Comparison of ENCODE assay signal across 22 cellular contexts in genomic region chr6:128863983-128864382, GRCh38. TPM values are rescaled to one million over a fixed set of nuclear protein-coding genes. Genes with fewer than 3 reads are reported as not detected.
A peak's percentile ranks its signal among the peaks of the same experiment; 100 is the strongest.
DNase-seq lines count a peak whose midpoint lies in the region; ATAC-seq, FAIRE-seq and TF ChIP-seq lines count a peak whose summit lies in the region.
"Had no signal": no experiment of that assay in that cellular context is flagged by ENCODE, and none has a peak within 500 bp of the region (broad histone marks: within the 10 kb centered on the region; RNA-seq: fewer than 3 reads in every experiment).

No MANE protein-coding gene starts in this region.

- H2AFZ ChIP-seq in HepG2 (ENCODE audit: low read length) (no peak overlapping the region), IMR-90 (replicated peaks; ENCODE audit: low read length, poor library complexity) (no peak overlapping the region), neural progenitor cell (replicated peaks) (peak overlapping the region; percentile 48)

- H2AK9ac ChIP-seq in IMR-90 (replicated peaks; ENCODE audit: low read depth, low read length, poor library complexity) = no peak overlapping the region

- H3K4me2 ChIP-seq in HepG2 (ENCODE audit: low read depth, low read length) = no peak overlapping the region
- no peak overlapping the region for H3K4me2 ChIP-seq in IMR-90 (ENCODE audit: low read depth, low read length)
- no peak overlapping the region for H3K4me2 ChIP-seq in neural progenitor cell
- H3K4me2 ChIP-seq: BLaER1 treated with 17β-estradiol and CSF1 and Interleukin-3, amounts not matched to agents 10 nM and 100 nM had no signal

- no peak overlapping the region for H4K5ac ChIP-seq in IMR-90 (ENCODE audit: low read depth, low read length)

- no peak overlapping the region for H2BK15ac ChIP-seq in IMR-90 (ENCODE audit: low read depth, low read length)

- TF ChIP-seq POLR2A in HepG2 (IDR thresholded peaks at IDR 0.05; ENCODE audit: insufficient read depth in 1 of 2, low read depth in 2 of 2, low read length in 2 of 2) (no peak), right lobe of liver (IDR thresholded peaks at IDR 0.05) (no peak), IMR-90 (IDR thresholded peaks at IDR 0.05; ENCODE audit: low read depth, low read length) (no peak)

- CTCF ChIA-PET in HepG2 (lab: Yijun Ruan, JAX; ENCODE audit: low intra/inter-chr PET ratio, low total read pairs) (no interaction called here), IMR-90 (lab: Yijun Ruan, JAX) (no interaction called here)

- DNase-seq in HepG2 (ENCODE audit: low spot score) (no peak), right lobe of liver (no peak), IMR-90 (no peak), neural progenitor cell (ENCODE audit: low spot score) (no peak), NCI-H526 (lab: John Stamatoyannopoulos, UW) (no peak)
- DNase-seq: 8988T; AML-193; Caco-2; Calu3; CD4-positive, alpha-beta T cell; CD8-positive, alpha-beta T cell; DMS79 treated with DMSO at 0.1 percent for 48 hours; GF-D8 had no signal

- BruUV-seq in HepG2 (replicated peaks; lab: Mats Ljungman, UMichigan) (no TSS peak), IMR-90 (replicated peaks; lab: Mats Ljungman, UMichigan) (no TSS peak)

- H3K36me3 ChIP-seq in HepG2 (replicated peaks in 1 of 2; ENCODE audit: control insufficient read depth in 1 of 2, insufficient read depth in 2 of 2, low read length in 2 of 2) (no peaks in the 10 kb centered on the region), right lobe of liver (no peaks in the 10 kb centered on the region), IMR-90 (ENCODE audit: control insufficient read depth, insufficient read depth, low read length) (no peaks in the 10 kb centered on the region), neural progenitor cell (peaks cover 3% of the 10 kb centered on the region)
- H3K36me3 ChIP-seq: BLaER1 treated with 17β-estradiol and CSF1 and Interleukin-3, amounts not matched to agents 10 nM and 100 nM had no signal

- no peak overlapping the region for H4K8ac ChIP-seq in IMR-90 (ENCODE audit: low read depth in 2 of 2, low read length in 2 of 2)

- H2BK120ac ChIP-seq in IMR-90 (ENCODE audit: low read depth, low read length) = no peak overlapping the region

- POLR2A ChIA-PET in HepG2 (lab: Yijun Ruan, JAX) (no interaction called here), IMR-90 (lab: Charles Lee; ENCODE audit: unreplicated experiment) (no interaction called here)

- no peak for FAIRE-seq in HepG2 (lab: Jason Lieb, UNC)
- FAIRE-seq: A204.1, D721Med, G401.6, GM12891 had no signal

- TF ChIP-seq CTCF in HepG2 (CRISPR knock-in tag; IDR thresholded peaks at IDR 0.05) = no peak
- TF ChIP-seq CTCF in right lobe of liver (IDR thresholded peaks at IDR 0.05) = no peak
- no peak for TF ChIP-seq CTCF in IMR-90 (conservative IDR thresholded peaks at IDR 0.05; ENCODE audit: low read depth, low read length)
- TF ChIP-seq CTCF in neural progenitor cell (IDR thresholded peaks at IDR 0.05) = no peak

- no peak overlapping the region for H3K14ac ChIP-seq in IMR-90 (replicated peaks; ENCODE audit: low read depth, low read length)

- H3K4me1 ChIP-seq in HepG2 (ENCODE audit: insufficient read depth, low read length) (no peaks in the 10 kb centered on the region), right lobe of liver (no peaks in the 10 kb centered on the region), IMR-90 (ENCODE audit: control insufficient read depth, insufficient read depth, low read length) (no peaks in the 10 kb centered on the region), neural progenitor cell (no peaks in the 10 kb centered on the region)
- H3K4me1 ChIP-seq: BLaER1 treated with 17β-estradiol and CSF1 and Interleukin-3, amounts not matched to agents 10 nM and 100 nM; Caco-2 had no signal

- H3K4me3 ChIP-seq in HepG2 (replicated peaks in 1 of 3; ENCODE audit: insufficient read depth in 1 of 3, low read depth in 2 of 3, low read length in 3 of 3) (no peak overlapping the region), right lobe of liver (no peak overlapping the region), IMR-90 (ENCODE audit: insufficient read depth, low read depth, low read length) (no peak overlapping the region), neural progenitor cell (no peak overlapping the region)
- H3K4me3 ChIP-seq: BLaER1 treated with 17β-estradiol and CSF1 and Interleukin-3, amounts not matched to agents 10 nM and 100 nM had no signal

- peaks cover 4% of the 10 kb centered on the region for H3K27me3 Mint-ChIP-seq in neural progenitor cell (ENCODE audit: insufficient read depth, low read depth)
- H3K27me3 Mint-ChIP-seq: B cell had no signal

- H4K20me1 ChIP-seq in HepG2 (ENCODE audit: insufficient read depth, low read length) (no peaks in the 10 kb centered on the region), IMR-90 (ENCODE audit: insufficient read depth, low read length) (no peaks in the 10 kb centered on the region), neural progenitor cell (ENCODE audit: low read depth) (no peaks in the 10 kb centered on the region)
- H4K20me1 ChIP-seq: BLaER1 treated with 17β-estradiol and CSF1 and Interleukin-3, amounts not matched to agents 10 nM and 100 nM had no signal

- H3K79me2 ChIP-seq in HepG2 (ENCODE audit: insufficient read depth, low read length) (no peaks in the 10 kb centered on the region), neural progenitor cell (ENCODE audit: low read depth) (no peaks in the 10 kb centered on the region)

- H3K27me3 ChIP-seq in HepG2 (ENCODE audit: control insufficient read depth in 1 of 2, insufficient read depth in 2 of 2, low read length in 2 of 2) = no peaks in the 10 kb centered on the region
- no peaks in the 10 kb centered on the region for H3K27me3 ChIP-seq in right lobe of liver
- no peaks in the 10 kb centered on the region for H3K27me3 ChIP-seq in IMR-90 (ENCODE audit: control insufficient read depth, insufficient read depth, low read length)
- H3K27me3 ChIP-seq in neural progenitor cell = no peaks in the 10 kb centered on the region
- H3K27me3 ChIP-seq: BLaER1 treated with 17β-estradiol and CSF1 and Interleukin-3, amounts not matched to agents 10 nM and 100 nM had no signal

- H4K91ac ChIP-seq in IMR-90 (ENCODE audit: insufficient read depth, low read depth, low read length) = no peak overlapping the region

- H3K9ac ChIP-seq in HepG2 (ENCODE audit: insufficient read depth, low read depth, low read length) = no peak overlapping the region
- no peak overlapping the region for H3K9ac ChIP-seq in IMR-90 (ENCODE audit: low read depth, low read length)
- no peak overlapping the region for H3K9ac ChIP-seq in neural progenitor cell
- H3K9ac ChIP-seq: BLaER1 treated with 17β-estradiol and CSF1 and Interleukin-3, amounts not matched to agents 10 nM and 100 nM had no signal

- no peaks in the 10 kb centered on the region for H3K9me1 ChIP-seq in IMR-90 (ENCODE audit: insufficient read depth, low read length)

- no peak for TF ChIP-seq EP300 in HepG2 (IDR thresholded peaks at IDR 0.05; ENCODE audit: low read depth in 2 of 2, low read length in 2 of 2)
- no peak for TF ChIP-seq EP300 in HepG2 (CRISPR knock-in tag; IDR thresholded peaks at IDR 0.05; ENCODE audit: borderline replicate concordance)

- no peak overlapping the region for H3K4ac ChIP-seq in IMR-90 (ENCODE audit: low read depth, low read length)

- H3K36me3 Mint-ChIP-seq in neural progenitor cell = no peaks in the 10 kb centered on the region
- H3K36me3 Mint-ChIP-seq: CD8-positive, alpha-beta T cell had no signal

- no peak overlapping the region for H3K4me3 Mint-ChIP-seq in neural progenitor cell
- H3K4me3 Mint-ChIP-seq: B cell; CD4-positive, alpha-beta T cell; CD8-positive, alpha-beta T cell had no signal

- H3K56ac ChIP-seq in IMR-90 (ENCODE audit: extremely low read depth, insufficient read depth, low read length) = no peak overlapping the region

- peaks cover 20% of the 10 kb centered on the region for H3K9me3 Mint-ChIP-seq in neural progenitor cell
- H3K9me3 Mint-ChIP-seq: CD4-positive, alpha-beta T cell had no signal

- no peak overlapping the region for H2BK5ac ChIP-seq in IMR-90 (ENCODE audit: low read depth, low read length, poor library complexity, severe bottlenecking)

- no peaks in the 10 kb centered on the region for H3K79me1 ChIP-seq in IMR-90 (ENCODE audit: low read depth in 1 of 2, low read length in 2 of 2)

- H2AK5ac ChIP-seq in IMR-90 (ENCODE audit: low read depth, low read length) = no peak overlapping the region

- no peaks in the 10 kb centered on the region for H3K4me1 Mint-ChIP-seq in neural progenitor cell
- H3K4me1 Mint-ChIP-seq: B cell had no signal

- ATAC-seq in HepG2 (no peak), right lobe of liver (no peak), IMR-90 (ENCODE audit: low read depth) (no peak), HG03097 (IDR thresholded peaks at IDR 0.05; ENCODE audit: low FRiP score, unreplicated experiment) (no peak), GM18519 (IDR thresholded peaks at IDR 0.05; ENCODE audit: low FRiP score, unreplicated experiment) (no peak)
- ATAC-seq: CD8-positive, alpha-beta T cell had no signal

- dilution Hi-C loops in IMR-90 (cut with HindIII; ENCODE audit: low sequenced_read_pairs, unreplicated experiment) = no loop called here

- H3K27ac Mint-ChIP-seq in neural progenitor cell = no peak overlapping the region
- H3K27ac Mint-ChIP-seq: B cell; CD4-positive, alpha-beta T cell; CD8-positive, alpha-beta T cell had no signal

- in situ Hi-C loops in HepG2 (cut with HindIII; ENCODE audit: extremely low pct_ligation_motif_present, low pct_unique_long_range_greater_than_20kb) (no loop called here), IMR-90 (cut with MboI; ENCODE audit: low sequenced_read_pairs) (no loop called here)

- no peak overlapping the region for H2BK20ac ChIP-seq in IMR-90 (ENCODE audit: low read depth, low read length)

- intact Hi-C loops in HepG2 (cut with micrococcal nuclease; ENCODE audit: unreplicated experiment) (no loop called here), right lobe of liver (cut with DNase I) (no loop called here), IMR-90 (cut with micrococcal nuclease) (no loop called here)

- no peak overlapping the region for H3K18ac ChIP-seq in IMR-90 (ENCODE audit: low read depth, low read length)

- no peak overlapping the region for H3K23ac ChIP-seq in IMR-90 (ENCODE audit: low read depth, low read length)

- TF ChIP-seq RAD21 in HepG2 (CRISPR knock-in tag; IDR thresholded peaks at IDR 0.05) = no peak
- TF ChIP-seq RAD21 in IMR-90 (IDR thresholded peaks at IDR 0.05; ENCODE audit: low read length) = no peak

- H3K9me3 ChIP-seq in HepG2 (ENCODE audit: low read length) = no peaks in the 10 kb centered on the region
- H3K9me3 ChIP-seq in right lobe of liver = no peaks in the 10 kb centered on the region
- H3K9me3 ChIP-seq in IMR-90 (ENCODE audit: control insufficient read depth, insufficient read depth, low read length) = no peaks in the 10 kb centered on the region
- H3K9me3 ChIP-seq in neural progenitor cell (ENCODE audit: low read depth) = no peaks in the 10 kb centered on the region

- no peak overlapping the region for H3K27ac ChIP-seq in HepG2 (ENCODE audit: extremely low read length, insufficient read depth, low read length)
- H3K27ac ChIP-seq in right lobe of liver = no peak overlapping the region
- no peak overlapping the region for H3K27ac ChIP-seq in IMR-90 (ENCODE audit: insufficient read depth, low read length)
- no peak overlapping the region for H3K27ac ChIP-seq in neural progenitor cell
- H3K27ac ChIP-seq: BLaER1 treated with 17β-estradiol and CSF1 and Interleukin-3, amounts not matched to agents 10 nM and 100 nM; C4-2B had no signal

- no peaks in the 10 kb centered on the region for H3F3A ChIP-seq in neural progenitor cell (ENCODE audit: low read depth)

RNA-seq across cellular contexts. Expression of gene LAMA2, which starts 19.0 kb away (rescaled TPM):
- 0.11 and 0.91 TPM in 2 replicates for total RNA-seq in HepG2 (2016; rRNA removed; fragmentation: Illumina TruSeq; extraction: Trizol)
- total RNA-seq in HepG2 (2016; cell fraction: cytosol; rRNA removed; fragmentation: Illumina TruSeq; extraction: Trizol; ENCODE audit: low read depth) = not detected in 2 replicates
- 0.11 and 0.18 TPM in 2 replicates for total RNA-seq in HepG2 (2016; cell fraction: insoluble cytoplasmic fraction; rRNA removed; fragmentation: Illumina TruSeq; extraction: Trizol)
- total RNA-seq in HepG2 (2016; cell fraction: membrane; rRNA removed; fragmentation: Illumina TruSeq; extraction: Trizol) = 0.03 and 0.96 TPM in 2 replicates
- not detected in 2 replicates for total RNA-seq in HepG2 (2016; cell fraction: nucleus; rRNA removed; fragmentation: Illumina TruSeq; extraction: Trizol)
- 0.28 and 0.52 TPM in 2 replicates for polyA plus RNA-seq in HepG2 (2011; rRNA removed)
- polyA plus RNA-seq in HepG2 (2011; cell fraction: cytosol; rRNA removed) = 0.17 and 0.50 TPM in 2 replicates
- polyA plus RNA-seq in HepG2 (2011; cell fraction: nucleus; rRNA removed) = not detected in 2 replicates
- polyA plus RNA-seq in HepG2 (2012) = not detected in 2 replicates
- polyA plus RNA-seq in HepG2 (2016; cell fraction: cytosol; fragmentation: Illumina TruSeq; extraction: Trizol; ENCODE audit: low read depth) = not detected in 2 replicates
- polyA plus RNA-seq in HepG2 (2016; cell fraction: insoluble cytoplasmic fraction; fragmentation: Illumina TruSeq; extraction: Trizol; ENCODE audit: low read depth) = 0.22 and 0.36 TPM in 2 replicates
- polyA plus RNA-seq in HepG2 (2016; cell fraction: membrane; fragmentation: Illumina TruSeq; extraction: Trizol; ENCODE audit: low read depth) = 0.12 TPM in 1 of 2 replicates, not detected in the other
- not detected in 2 replicates for polyA plus RNA-seq in HepG2 (2016; cell fraction: nucleus; fragmentation: Illumina TruSeq; extraction: Trizol; ENCODE audit: insufficient read depth, low read depth)
- 0.14 TPM in 1 of 2 replicates, not detected in the other for polyA minus RNA-seq in HepG2 (2011; rRNA and poly(A)+ RNA removed; ENCODE audit: low replicate concordance)
- polyA minus RNA-seq in HepG2 (2011; cell fraction: cytosol; rRNA and poly(A)+ RNA removed) = not detected in 2 replicates
- not detected in 2 replicates for polyA minus RNA-seq in HepG2 (2011; cell fraction: nucleus; rRNA and poly(A)+ RNA removed)
- total RNA-seq in right lobe of liver = 10 to 100 TPM in 1 of 6 experiments, 1 to 10 TPM in 5; 2.9 to 12.1 (median 6.2) TPM
- total RNA-seq in IMR-90 (2012; rRNA removed) = 12.5 and 13.3 TPM in 2 replicates
- 8.9 and 9.9 TPM in 2 replicates for polyA plus RNA-seq in IMR-90 (2012; rRNA removed)
- polyA plus RNA-seq in IMR-90 (2012; cell fraction: cytosol; rRNA removed) = 2.7 and 3.6 TPM in 2 replicates
- polyA plus RNA-seq in IMR-90 (2012; cell fraction: nucleus; rRNA removed; ENCODE audit: low replicate concordance) = 1.4 and 8.8 TPM in 2 replicates
- total RNA-seq in neural progenitor cell (ENCODE audit: low replicate concordance) = 0.68 and 1.5 TPM in 2 replicates
- total RNA-seq: B cell had no signal
